In the genomic region with DNA sequence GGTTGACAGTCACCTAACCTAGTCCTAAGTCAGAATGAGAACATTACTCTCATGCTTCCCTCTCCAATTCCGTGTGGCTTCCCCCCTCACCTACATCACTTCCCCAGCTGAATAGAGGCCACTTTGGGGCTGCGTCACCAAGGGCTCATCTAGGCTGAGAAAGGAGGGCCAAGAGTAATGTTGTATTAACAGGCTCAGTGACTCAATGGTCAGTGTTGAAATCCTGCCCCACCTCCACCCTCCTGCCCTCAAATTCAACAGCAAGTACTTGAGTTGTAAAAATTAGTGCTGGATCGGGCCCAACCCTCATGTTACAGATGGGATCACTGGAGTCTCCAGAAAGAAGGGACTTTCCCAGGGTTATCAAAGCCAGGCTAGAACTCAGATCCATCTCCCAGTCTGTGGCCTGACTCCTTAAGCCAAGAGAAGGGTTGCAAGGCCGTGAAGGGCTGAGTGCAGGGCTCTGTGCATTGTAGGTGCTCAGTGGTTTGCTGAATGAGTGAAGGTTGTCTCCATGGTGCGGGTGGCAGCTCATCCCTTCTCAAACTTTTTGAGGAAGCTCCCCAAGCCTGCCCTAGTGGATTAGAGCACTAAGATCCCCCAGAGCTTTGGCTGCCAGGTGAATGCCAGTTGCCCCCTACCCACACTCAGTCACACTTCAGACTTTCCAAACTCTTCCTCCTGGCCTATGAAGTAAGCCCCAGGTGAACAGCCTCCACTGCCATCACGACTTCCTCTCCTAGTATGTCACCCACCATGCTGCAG, we compare ENCODE assay signal across 14 cellular contexts. TPM values are rescaled to one million over a fixed set of nuclear protein-coding genes. Genes with fewer than 3 reads are reported as not detected.
A peak's percentile ranks its signal among the peaks of the same experiment; 100 is the strongest.
DNase-seq lines count a peak whose midpoint lies in the region; ATAC-seq and TF ChIP-seq lines count a peak whose summit lies in the region.
"Had no signal": no experiment of that assay in that cellular context is flagged by ENCODE, and none has a peak within 500 bp of the region (broad histone marks: within the 10 kb centered on the region; RNA-seq: fewer than 3 reads in every experiment).

No MANE protein-coding gene starts in this region.

- peaks cover 23% of the 10 kb centered on the region for H3K4me1 ChIP-seq in osteoblast (ENCODE audit: insufficient read depth, low read length)

- peak overlapping the region; percentile 46 for H3K27ac ChIP-seq in osteoblast (ENCODE audit: low read depth, low read length)
- H3K27ac ChIP-seq: esophagus squamous epithelium, testis had no signal

- H3K27me3 Mint-ChIP-seq in CD14-positive monocyte (ENCODE audit: low read depth in 3 of 3), result peaks cover 7 to 15% (median 9%) of the 10 kb centered on the region in 3 donors
- peaks cover 33% of the 10 kb centered on the region for H3K27me3 Mint-ChIP-seq in chondrocyte (ENCODE audit: low read depth)

- H3K36me3 ChIP-seq in osteoblast (ENCODE audit: insufficient read depth, low read length), result no peaks in the 10 kb centered on the region
- H3K36me3 ChIP-seq: esophagus squamous epithelium had no signal

- peaks cover 31% of the 10 kb centered on the region for H3K27me3 ChIP-seq in osteoblast (ENCODE audit: insufficient read depth, low read length)
- H3K27me3 ChIP-seq: testis had no signal

- no peak for ATAC-seq in HG02588 (IDR thresholded peaks at IDR 0.05; ENCODE audit: unreplicated experiment)
- no peak for ATAC-seq in HG02981 (IDR thresholded peaks at IDR 0.05; ENCODE audit: unreplicated experiment)

- H3K36me3 Mint-ChIP-seq in CD14-positive monocyte (peaks cover 41 to 43% of the 10 kb centered on the region in 2 donors), chondrocyte (ENCODE audit: low read depth) (no peaks in the 10 kb centered on the region)

- TF ChIP-seq CTCF in CD14-positive monocyte (IDR thresholded peaks at IDR 0.05), result no peak
- no peak for TF ChIP-seq CTCF in chondrocyte (IDR thresholded peaks at IDR 0.05)
- no peak for TF ChIP-seq CTCF in osteoblast (IDR thresholded peaks at IDR 0.05; ENCODE audit: extremely low read depth, low read depth, low read length)

- peak; percentile 93 for DNase-seq in CD14-positive monocyte (ENCODE audit: low spot score)
- peak; percentile 8 for DNase-seq in MV-4-11 (lab: John Stamatoyannopoulos, UW)
- DNase-seq in chondrocyte (ENCODE audit: low spot score), result peak; percentile 48
- DNase-seq in osteoblast (ENCODE audit: insufficient read length, low spot score, missing footprints), result peak; percentile 96
- DNase-seq in nucleus accumbens (lab: John Stamatoyannopoulos, UW), result no peak
- DNase-seq in NCI-H146 treated with DMSO at 0.1 percent for 48 hours (lab: John Stamatoyannopoulos, UW; ENCODE audit: unreplicated experiment), result no peak
- DNase-seq: activated CD4-positive, alpha-beta T cell treated with anti-CD3 and anti-CD28 coated beads, Interleukin-2, amount 50 U/mL, for 1 hour; esophagus squamous epithelium; H7; NCI-H146; testis had no signal

- H3K4me1 Mint-ChIP-seq in CD14-positive monocyte (peaks cover 93% of the 10 kb centered on the region), chondrocyte (ENCODE audit: low read depth) (peaks cover 15% of the 10 kb centered on the region)

- no peak overlapping the region for H3K4me3 ChIP-seq in osteoblast (ENCODE audit: insufficient read depth, low read length)
- H3K4me3 ChIP-seq: esophagus squamous epithelium, testis had no signal

- peak overlapping the region; percentile 89 for H3K4me3 Mint-ChIP-seq in CD14-positive monocyte
- no peak overlapping the region for H3K4me3 Mint-ChIP-seq in chondrocyte (ENCODE audit: unreplicated experiment)

- H3K4me2 ChIP-seq in osteoblast (ENCODE audit: insufficient read depth, low read length), result no peak overlapping the region

- H3K9me3 Mint-ChIP-seq in CD14-positive monocyte (peaks cover 0 to 2% (median 0%) of the 10 kb centered on the region in 7 donors), chondrocyte (ENCODE audit: low read depth) (no peaks in the 10 kb centered on the region)

- no peaks in the 10 kb centered on the region for H3K79me2 ChIP-seq in osteoblast (ENCODE audit: insufficient read depth, low read length)

- peak overlapping the region; percentile 8 for H2AFZ ChIP-seq in osteoblast (ENCODE audit: low read length)

- H4K20me1 ChIP-seq in osteoblast (ENCODE audit: insufficient read depth, low read length), result no peaks in the 10 kb centered on the region

- intact Hi-C loops in CD14-positive monocyte (cut with micrococcal nuclease), result loop anchor here in 1 of 2 donors (5.0 kb wide), 1 partner anchor 40 kb away; no protein-coding TSS in a partner anchor

- H3K27ac Mint-ChIP-seq in CD14-positive monocyte (peak overlapping the region; percentile 88 to 97 (median 94)), chondrocyte (ENCODE audit: unreplicated experiment) (no peak overlapping the region)

- H3K9me3 ChIP-seq in osteoblast (ENCODE audit: low read depth, low read length), result no peaks in the 10 kb centered on the region
- H3K9me3 ChIP-seq: esophagus squamous epithelium, testis had no signal

RNA-seq across cellular contexts. Expression of gene DGAT2, which starts 3.2 kb away (rescaled TPM):
- polyA plus RNA-seq in CD14-positive monocyte, result 10 to 100 TPM in 1 of 2 donors, 1 to 10 TPM in 1; 7.0 to 18.4 TPM
- 1.3 to 1.6 TPM in 2 of 3 replicates, not detected in the other for total RNA-seq in chondrocyte
- 2.9 and 3.6 TPM in 2 replicates for total RNA-seq in osteoblast

RNA-seq across cellular contexts. Expression of gene UVRAG, which starts 43.2 kb away (rescaled TPM):
- polyA plus RNA-seq in CD14-positive monocyte, result 10 to 100 TPM; 13.7 to 20.0 TPM
- total RNA-seq in chondrocyte (15.7 to 32.5 TPM (median 16.9 TPM) in 3 replicates), osteoblast (28.2 and 30.4 TPM in 2 replicates)

RNA-seq across cellular contexts. Expression of gene MOGAT2, which starts 54.2 kb away (rescaled TPM):
- not detected for polyA plus RNA-seq in CD14-positive monocyte
- total RNA-seq in chondrocyte, result not detected in 3 replicates
- not detected in 2 replicates for total RNA-seq in osteoblast
- total RNA-seq: esophagus squamous epithelium, H7, mononuclear cell had no signal

Comparison
In these comparisons a context has a peak if more than half of its experiments do, and no peak if none do; other contexts are left out.
1. DNase-seq: peak in CD14-positive monocyte (single experiment), MV-4-11 (single experiment), chondrocyte (single experiment) and osteoblast (single experiment); none in nucleus accumbens (0 of 56) and NCI-H146 treated with DMSO at 0.1 percent for 48 hours (single experiment).